In the genomic region with DNA sequence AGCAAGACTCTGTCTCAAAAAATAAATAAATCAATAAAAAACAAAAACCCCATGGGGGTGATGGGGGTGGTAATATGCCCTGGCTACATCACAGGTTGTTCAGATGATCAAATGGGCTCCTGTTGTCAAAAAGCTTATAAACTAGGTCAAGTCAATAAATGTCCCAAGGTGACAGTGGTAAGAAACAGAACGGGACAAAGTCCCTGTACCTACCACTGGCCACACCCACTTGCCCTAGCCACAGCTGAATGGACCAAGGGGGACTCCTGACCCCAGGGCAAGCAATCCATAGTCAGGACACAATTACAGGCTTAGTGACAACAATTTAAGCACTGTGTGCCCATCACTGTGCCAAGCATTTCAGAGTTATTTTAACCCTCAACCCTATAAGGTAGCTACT, we compare ENCODE assay signal across 17 cellular contexts. TPM values are rescaled to one million over a fixed set of nuclear protein-coding genes. Genes with fewer than 3 reads are reported as not detected.
A peak's percentile ranks its signal among the peaks of the same experiment; 100 is the strongest.
DNase-seq lines count a peak whose midpoint lies in the region; ATAC-seq and TF ChIP-seq lines count a peak whose summit lies in the region.
"Had no signal": no experiment of that assay in that cellular context is flagged by ENCODE, and none has a peak within 500 bp of the region (broad histone marks: within the 10 kb centered on the region; RNA-seq: fewer than 3 reads in every experiment).

No MANE protein-coding gene starts in this region.

- H3K4me1 ChIP-seq in GM23338 (ENCODE audit: insufficient read depth) (peaks cover 11% of the 10 kb centered on the region), sigmoid colon (peaks cover 0 to 7% (median 3%) of the 10 kb centered on the region in 4 donors)

- peaks cover 67% of the 10 kb centered on the region for H3K36me3 Mint-ChIP-seq in GM23338 (ENCODE audit: low read depth)
- H3K36me3 Mint-ChIP-seq in activated T-helper 17 cell treated with anti-CD3 and anti-CD28 coated beads, Interleukin-2, amount 50 U/mL, for 72 hours (ENCODE audit: low read depth): peaks cover 76% of the 10 kb centered on the region

- no peak overlapping the region for H2AFZ ChIP-seq in GM23338

- H3K9me3 ChIP-seq in sigmoid colon: no peaks in the 10 kb centered on the region
- H3K9me3 ChIP-seq: SJSA1 had no signal

- peaks cover 13% of the 10 kb centered on the region for H3K4me1 Mint-ChIP-seq in GM23338
- H3K4me1 Mint-ChIP-seq in activated T-helper 17 cell treated with anti-CD3 and anti-CD28 coated beads, Interleukin-2, amount 50 U/mL, for 72 hours: no peaks in the 10 kb centered on the region

- H3K4me3 ChIP-seq in GM23338 (peak overlapping the region; percentile 25; the same call in 1 of the 2 replicates), sigmoid colon (no peak overlapping the region)
- H3K4me3 ChIP-seq: SJSA1 had no signal

- H4K20me1 ChIP-seq in GM23338 (replicated peaks; ENCODE audit: insufficient read depth): no peaks in the 10 kb centered on the region

- peaks cover 3% of the 10 kb centered on the region; the same call in 1 of the 2 replicates for H3K36me3 ChIP-seq in GM23338 (ENCODE audit: insufficient read depth)
- peaks cover 5 to 82% (median 44%) of the 10 kb centered on the region in 4 donors for H3K36me3 ChIP-seq in sigmoid colon

- peaks cover 6% of the 10 kb centered on the region; the same call in 2 of the 3 replicates for H3K9me3 Mint-ChIP-seq in GM23338
- no peaks in the 10 kb centered on the region for H3K9me3 Mint-ChIP-seq in activated T-helper 17 cell treated with anti-CD3 and anti-CD28 coated beads, Interleukin-2, amount 50 U/mL, for 72 hours

- H3F3A ChIP-seq in GM23338 (replicated peaks; ENCODE audit: low read depth): peaks cover 2% of the 10 kb centered on the region

- intact Hi-C loops in sciatic nerve (cut with DNase I): loop anchor here (10.0 kb wide), 1 partner anchor 90 kb away; no protein-coding TSS in a partner anchor
- intact Hi-C loops in sigmoid colon (cut with DNase I): no loop called here

- no peaks in the 10 kb centered on the region; the same call in 1 of the 2 replicates for H3K9me2 ChIP-seq in GM23338 (ENCODE audit: insufficient read depth)

- no peak overlapping the region for H3K27ac Mint-ChIP-seq in GM23338
- H3K27ac Mint-ChIP-seq in activated T-helper 17 cell treated with anti-CD3 and anti-CD28 coated beads, Interleukin-2, amount 50 U/mL, for 72 hours: peak overlapping the region; percentile 2

- H3K27ac ChIP-seq in GM23338 (ENCODE audit: low read depth) (0 out of 2 replicates have a peak overlapping the region, but pooled peaks have one; percentile 59), sigmoid colon (no peak overlapping the region)
- H3K27ac ChIP-seq: C4-2B, SJSA1 had no signal

- no peaks in the 10 kb centered on the region for H3K79me2 ChIP-seq in GM23338 (replicated peaks; ENCODE audit: insufficient read depth)

- H3K4me3 Mint-ChIP-seq in GM23338: no peak overlapping the region; the same call in 2 of the 3 replicates
- no peak overlapping the region for H3K4me3 Mint-ChIP-seq in activated T-helper 17 cell treated with anti-CD3 and anti-CD28 coated beads, Interleukin-2, amount 50 U/mL, for 72 hours

- H3K4me2 ChIP-seq in GM23338: peak overlapping the region; percentile 62

- TF ChIP-seq EP300 in sigmoid colon (IDR thresholded peaks at IDR 0.05): no peak

- WGBS in sigmoid colon, 2 donors: 32 to 70% methylated on average over 1 of the region's 1 CpG

- ATAC-seq in GM23338 (no peak), left lobe of liver (peak; percentile 88), sciatic nerve (no peak), GM18519 (IDR thresholded peaks at IDR 0.05; ENCODE audit: low FRiP score, unreplicated experiment) (no peak)
- ATAC-seq in activated T-helper 17 cell treated with anti-CD3 and anti-CD28 coated beads, Interleukin-2, amount 50 U/mL, for 72 hours (replicated peaks): no peak
- ATAC-seq: PC-3 had no signal

- TF ChIP-seq POLR2A in sigmoid colon (IDR thresholded peaks at IDR 0.05): no peak

- peaks cover 12% of the 10 kb centered on the region for H3K27me3 Mint-ChIP-seq in GM23338 (ENCODE audit: insufficient read depth, low read depth, poor library complexity)
- H3K27me3 Mint-ChIP-seq in activated T-helper 17 cell treated with anti-CD3 and anti-CD28 coated beads, Interleukin-2, amount 50 U/mL, for 72 hours: no peaks in the 10 kb centered on the region

- TF ChIP-seq CTCF in GM23338 (conservative IDR thresholded peaks at IDR 0.05; ENCODE audit: low read depth in 2 of 2) (no peak), sigmoid colon (IDR thresholded peaks at IDR 0.05) (no peak)

- no peaks in the 10 kb centered on the region for H3K27me3 ChIP-seq in GM23338 (ENCODE audit: insufficient read depth)
- H3K27me3 ChIP-seq in sigmoid colon: no peaks in the 10 kb centered on the region
- H3K27me3 ChIP-seq: SJSA1 had no signal

- no peak for DNase-seq in GM23338 (ENCODE audit: low spot score)
- peak; percentile 87 for DNase-seq in left lobe of liver (ENCODE audit: low spot score)
- peak; percentile 40 for DNase-seq in sciatic nerve (ENCODE audit: low spot score)
- no peak for DNase-seq in sigmoid colon
- DNase-seq in NK-92 (lab: John Stamatoyannopoulos, UW; ENCODE audit: unreplicated experiment): no peak
- DNase-seq: GF-D8, KBM-7, MV-4-11, NCI-H1436, NCI-H2029, NCI-H2171 treated with DMSO at 0.1 percent for 48 hours, NCI-H748 treated with DMSO at 0.1 percent for 48 hours, PC-3 had no signal

TF ChIP-seq in GM23338, 12 proteins besides CTCF, POLR2A, EP300 and RAD21 (continues in another document):
- TF ChIP-seq ZNF114 (CRISPR knock-in tag; IDR thresholded peaks at IDR 0.05) (no peak), ZNF331 (CRISPR knock-in tag; IDR thresholded peaks at IDR 0.05; ENCODE audit: low read depth) (no peak), CREB1 (CRISPR knock-in tag; IDR thresholded peaks at IDR 0.05; ENCODE audit: low read depth) (no peak), STAT1 (IDR thresholded peaks at IDR 0.05; ENCODE audit: unreplicated experiment) (no peak), POLR2AphosphoS5 (IDR thresholded peaks at IDR 0.05; ENCODE audit: low read depth) (no peak), EZH2phosphoT487 (IDR thresholded peaks at IDR 0.05; ENCODE audit: unreplicated experiment) (no peak), JUNB (IDR thresholded peaks at IDR 0.05; ENCODE audit: unreplicated experiment) (no peak)

RNA-seq across cellular contexts. Expression of a gene that starts 6.0 kb away (rescaled TPM):
- total RNA-seq in GM23338 (2014; rRNA removed; shearing (Covaris generic)): 17.8 and 21.4 TPM in 2 replicates
- polyA plus RNA-seq in GM23338 (2016; fragmentation: Nextera tagmentation; extraction: Ambion mirVana) (6.3 and 6.6 TPM in 2 replicates), sigmoid colon (10 to 100 TPM in 2 of 3 donors, 1 to 10 TPM in 1; 6.6 to 27.7 (median 20.1) TPM)
- total RNA-seq in activated T-helper 17 cell treated with anti-CD3 and anti-CD28 coated beads, Interleukin-2, amount 50 U/mL, for 72 hours: 10 to 100 TPM; 30.7 to 34.8 TPM
- total RNA-seq in left lobe of liver (19.7 TPM), sciatic nerve (17.0 TPM), sigmoid colon (10 to 100 TPM; 18.6 to 28.6 (median 21.7) TPM)

RNA-seq across cellular contexts. Expression of a gene that starts 9.4 kb away (rescaled TPM):
- total RNA-seq in GM23338 (2014; rRNA removed; shearing (Covaris generic)): 5.9 and 7.6 TPM in 2 replicates
- polyA plus RNA-seq in GM23338 (2016; fragmentation: Nextera tagmentation; extraction: Ambion mirVana) (3.8 and 4.5 TPM in 2 replicates), sigmoid colon (10 to 100 TPM; 13.2 to 17.4 (median 13.4) TPM)
- total RNA-seq in activated T-helper 17 cell treated with anti-CD3 and anti-CD28 coated beads, Interleukin-2, amount 50 U/mL, for 72 hours: 1 to 10 TPM; 2.5 to 3.4 TPM
- total RNA-seq in left lobe of liver (1.2 TPM), sciatic nerve (12.8 TPM), sigmoid colon (10 to 100 TPM; 13.8 to 18.0 (median 15.6) TPM)

RNA-seq across cellular contexts. Expression of a gene that starts 14.9 kb away (rescaled TPM):
- 4.9 and 5.2 TPM in 2 replicates for total RNA-seq in GM23338 (2014; rRNA removed; shearing (Covaris generic))
- 95.1 and 97.9 TPM in 2 replicates for polyA plus RNA-seq in GM23338 (2016; fragmentation: Nextera tagmentation; extraction: Ambion mirVana)
- 10 to 100 TPM; 34.7 to 66.2 TPM for total RNA-seq in activated T-helper 17 cell treated with anti-CD3 and anti-CD28 coated beads, Interleukin-2, amount 50 U/mL, for 72 hours
- total RNA-seq in left lobe of liver: 83.8 TPM
- 53.3 TPM for total RNA-seq in sciatic nerve
- 10 to 100 TPM; 12.1 to 23.9 (median 21.9) TPM for total RNA-seq in sigmoid colon
- polyA plus RNA-seq in sigmoid colon: 100 to 1,000 TPM in 2 of 3 donors, 10 to 100 TPM in 1; 87.4 to 187 (median 181) TPM

RNA-seq across cellular contexts. Expression of a gene that starts 25.9 kb away (rescaled TPM):
- total RNA-seq in GM23338 (2014; rRNA removed; shearing (Covaris generic)): 69.8 and 98.4 TPM in 2 replicates
- polyA plus RNA-seq in GM23338 (2016; fragmentation: Nextera tagmentation; extraction: Ambion mirVana) (428 and 433 TPM in 2 replicates), sigmoid colon (100 to 1,000 TPM; 112 to 248 (median 161) TPM)
- total RNA-seq in activated T-helper 17 cell treated with anti-CD3 and anti-CD28 coated beads, Interleukin-2, amount 50 U/mL, for 72 hours: 10 to 100 TPM; 59.1 to 81.7 TPM
- total RNA-seq in left lobe of liver (51.0 TPM), sciatic nerve (31.9 TPM), sigmoid colon (100 to 1,000 TPM in 1 of 4 donors, 10 to 100 TPM in 3; 61.8 to 104 (median 82.6) TPM)

Comparison
In these comparisons a context has a peak if more than half of its experiments do, and no peak if none do; other contexts are left out.
1. DNase-seq: peak in left lobe of liver (single experiment) and sciatic nerve (single experiment); none in GM23338 (single experiment), sigmoid colon (single experiment) and NK-92 (single experiment).